Comparison of ENCODE assay signal across 28 cellular contexts in genomic region chr11:65843811-65844210, GRCh38. TPM values are rescaled to one million over a fixed set of nuclear protein-coding genes. Genes with fewer than 3 reads are reported as not detected.
DNase-seq lines count a peak whose midpoint lies in the region; ATAC-seq and TF ChIP-seq lines count a peak whose summit lies in the region.
"Had no signal": no experiment of that assay in that cellular context is flagged by ENCODE, and none has a peak within 500 bp of the region (broad histone marks: within the 10 kb centered on the region; RNA-seq: fewer than 3 reads in every experiment).

No MANE protein-coding gene starts in this region.

- H3K9me3 ChIP-seq in Peyer's patch: no peaks in the 10 kb centered on the region
- no peaks in the 10 kb centered on the region for H3K9me3 ChIP-seq in transverse colon
- H3K9me3 ChIP-seq: A549; BLaER1 treated with 17β-estradiol and CSF1 and Interleukin-3, amounts not matched to agents 10 nM and 100 nM; SJCRH30 had no signal

- TF ChIP-seq EP300 in transverse colon (IDR thresholded peaks at IDR 0.05; ENCODE audit: low read depth): no peak

- TF ChIP-seq CTCF in Peyer's patch (IDR thresholded peaks at IDR 0.05): no peak
- TF ChIP-seq CTCF in transverse colon (IDR thresholded peaks at IDR 0.05): no peak

- no peaks in the 10 kb centered on the region for H3K36me3 ChIP-seq in Peyer's patch
- no peaks in the 10 kb centered on the region for H3K36me3 ChIP-seq in transverse colon
- H3K36me3 ChIP-seq: BLaER1 treated with 17β-estradiol and CSF1 and Interleukin-3, amounts not matched to agents 10 nM and 100 nM; SJCRH30 had no signal

- H3K4me1 ChIP-seq in Peyer's patch: peaks cover 0 to 14% (median 0%) of the 10 kb centered on the region in 4 donors
- peaks cover 0 to 26% (median 0%) of the 10 kb centered on the region in 4 donors for H3K4me1 ChIP-seq in transverse colon
- H3K4me1 ChIP-seq: A549; BLaER1 treated with 17β-estradiol and CSF1 and Interleukin-3, amounts not matched to agents 10 nM and 100 nM; SJCRH30 had no signal

- intact Hi-C loops in left colon (cut with DNase I, micrococcal nuclease): no loop called here
- intact Hi-C loops in transverse colon (cut with DNase I; ENCODE audit: low total_unique reads): no loop called here

- TF ChIP-seq POLR2A in Peyer's patch (IDR thresholded peaks at IDR 0.05) (no peak), transverse colon (IDR thresholded peaks at IDR 0.05) (no peak)

- H3K27ac ChIP-seq in Peyer's patch: peak overlapping the region in 3 of 4 donors; percentile 19 to 78 (median 62)
- H3K27ac ChIP-seq in transverse colon: peak overlapping the region; percentile 44 to 66 (median 52)
- H3K27ac ChIP-seq: A549; BLaER1 treated with 17β-estradiol and CSF1 and Interleukin-3, amounts not matched to agents 10 nM and 100 nM; SJCRH30 had no signal

- no peaks in the 10 kb centered on the region for H3K27me3 ChIP-seq in Peyer's patch
- H3K27me3 ChIP-seq in transverse colon: no peaks in the 10 kb centered on the region
- H3K27me3 ChIP-seq: BLaER1 treated with 17β-estradiol and CSF1 and Interleukin-3, amounts not matched to agents 10 nM and 100 nM; SJCRH30 had no signal

- in situ Hi-C loops in transverse colon (cut with MboI; ENCODE audit: low pct_ligation_motif_present in 1 of 4, low pct_unique_long_range_greater_than_20kb in 1 of 4, low sequenced_read_pairs in 3 of 4): no loop called here

- DNase-seq in Peyer's patch (no peak), left colon (no peak), transverse colon (no peak)
- DNase-seq: AML-193; CD4-positive, alpha-beta T cell; H9; MV-4-11; NCI-H1105; NCI-H1436 treated with DMSO at 0.1 percent for 48 hours; NCI-H187 treated with DMSO at 0.1 percent for 48 hours; NCI-H446; NCI-H524 treated with DMSO at 0.1 percent for 48 hours; NCI-H774; PC-3; SJCRH30 had no signal

- ATAC-seq in left colon: peak; percentile 24
- ATAC-seq in GM21723 (IDR thresholded peaks at IDR 0.05; ENCODE audit: unreplicated experiment): no peak
- no peak for ATAC-seq in GM18873 (IDR thresholded peaks at IDR 0.05; ENCODE audit: low FRiP score, unreplicated experiment)
- ATAC-seq: GM23338, K562, PC-3, Right ventricle myocardium inferior, SK-N-SH treated with all-trans-retinoic acid at 6 μM for 48 hours had no signal

- H3K4me3 ChIP-seq in Peyer's patch (no peak overlapping the region), transverse colon (no peak overlapping the region)
- H3K4me3 ChIP-seq: A549; BLaER1 treated with 17β-estradiol and CSF1 and Interleukin-3, amounts not matched to agents 10 nM and 100 nM; GM23338; K562; SJCRH30 had no signal

- 70 to 71% methylated on average over 3 of the region's 3 CpGs for WGBS in transverse colon (ENCODE audit: low coverage in 1 of 2), 2 donors

RNA-seq across cellular contexts. Expression of gene SNX32, which starts 10.0 kb away (rescaled TPM):
- total RNA-seq in Peyer's patch (1 to 10 TPM in 3 of 4 donors, not detected in 1; 1.7 to 6.7 (median 6.4) TPM), left colon (1 to 10 TPM; 1.6 to 3.8 TPM), transverse colon (10 to 100 TPM in 1 of 4 donors, 1 to 10 TPM in 1, under 1 TPM in 1, not detected in 1; 0.60 to 10.0 (median 1.6) TPM)
- total RNA-seq: Daoy, G401, HT1080, K562, MCF 10A, PC-3, Right ventricle myocardium inferior, RPMI7951 had no signal

RNA-seq across cellular contexts. Expression of gene CFL1, which starts 14.2 kb away (rescaled TPM):
- total RNA-seq in Peyer's patch (1,000 to 10,000 TPM in 3 of 4 donors, 100 to 1,000 TPM in 1; 961 to 2,313 (median 1,456) TPM), left colon (1,000 to 10,000 TPM; 1,740 to 2,016 TPM), transverse colon (1,000 to 10,000 TPM; 1,308 to 1,852 (median 1,703) TPM)

RNA-seq across cellular contexts. Expression of gene MUS81, which starts 16.4 kb away (rescaled TPM):
- 100 to 1,000 TPM in 1 of 4 donors, 10 to 100 TPM in 3; 68.3 to 101 (median 78.9) TPM for total RNA-seq in Peyer's patch
- 10 to 100 TPM; 55.7 to 63.4 TPM for total RNA-seq in left colon
- total RNA-seq in transverse colon: 100 to 1,000 TPM in 1 of 4 donors, 10 to 100 TPM in 3; 58.3 to 191 (median 81.2) TPM

RNA-seq across cellular contexts. Expression of gene EFEMP2, which starts 28.8 kb away (rescaled TPM):
- total RNA-seq in Peyer's patch (10 to 100 TPM in 3 of 4 donors, 1 to 10 TPM in 1; 4.4 to 75.1 (median 12.1) TPM), left colon (10 to 100 TPM in 1 of 2 donors, 1 to 10 TPM in 1; 4.5 to 21.4 TPM), transverse colon (10 to 100 TPM; 15.2 to 34.4 (median 25.1) TPM)

RNA-seq across cellular contexts. Expression of gene CTSW, which starts 35.8 kb away (rescaled TPM):
- 1 to 10 TPM in 2 of 4 donors, not detected in 2; 1.3 to 1.9 TPM for total RNA-seq in Peyer's patch
- total RNA-seq in left colon: 1 to 10 TPM; 1.5 to 2.4 TPM
- 1 to 10 TPM in 2 of 4 donors, not detected in 2; 1.1 to 1.8 TPM for total RNA-seq in transverse colon
- total RNA-seq: G401, GM23338, H9, K562, MCF 10A, SJCRH30 had no signal
